Comparison of ENCODE assay signal across 2 cellular contexts in the genomic region with DNA sequence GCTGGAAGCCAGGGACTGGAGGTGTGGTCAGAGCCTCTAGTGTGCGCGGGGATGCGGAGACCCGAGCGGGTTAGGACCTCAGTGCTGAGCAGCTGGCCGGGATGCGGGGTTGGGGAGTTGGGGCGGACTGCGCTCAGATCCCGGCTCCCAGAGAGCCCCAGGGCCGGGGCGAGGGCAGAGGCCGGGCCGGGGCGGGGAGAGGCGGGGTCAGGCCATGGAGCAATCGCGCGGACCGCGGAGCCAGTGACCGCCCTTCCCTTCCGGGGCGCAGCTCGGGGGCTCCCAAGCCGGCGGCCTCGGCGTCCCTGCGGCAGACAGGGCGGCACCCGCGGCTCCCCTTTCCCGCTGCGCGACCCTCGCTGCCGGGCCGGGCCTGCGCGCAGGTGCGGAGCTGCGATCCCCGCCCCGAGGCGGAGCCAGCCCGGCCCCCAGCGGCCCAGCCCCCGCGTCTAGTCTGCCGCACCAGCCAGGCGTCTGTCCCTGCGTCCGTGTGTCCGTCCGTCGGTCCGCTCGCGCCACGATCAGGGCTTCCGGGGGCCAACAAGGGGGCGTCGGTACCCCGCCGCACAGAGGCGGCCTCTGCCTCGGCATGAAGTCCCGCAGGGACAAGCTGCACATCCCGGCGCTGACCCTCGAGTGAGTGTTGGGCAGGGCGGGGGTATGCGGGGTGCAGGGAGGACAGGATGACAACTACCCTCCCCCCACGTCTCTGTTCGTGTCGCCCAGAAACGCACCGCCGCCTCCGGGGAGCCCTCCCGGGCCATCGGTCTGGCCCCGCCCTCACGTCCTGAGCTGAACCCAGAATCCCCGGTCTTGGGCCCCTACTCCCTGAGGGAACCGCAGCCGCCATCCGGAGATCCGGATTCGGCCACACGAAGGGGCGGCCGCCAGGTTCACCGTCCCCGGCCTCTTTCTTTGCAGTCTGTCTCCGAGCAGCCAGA.
TF ChIP-seq lines count a peak whose summit lies in the region.

No MANE protein-coding gene starts in this region.

TF ChIP-seq in HEK293, 187 proteins besides CTCF, POLR2A, EP300 and RAD21 (continued from another document and continues in another):
- TF ChIP-seq, protein P1, sequence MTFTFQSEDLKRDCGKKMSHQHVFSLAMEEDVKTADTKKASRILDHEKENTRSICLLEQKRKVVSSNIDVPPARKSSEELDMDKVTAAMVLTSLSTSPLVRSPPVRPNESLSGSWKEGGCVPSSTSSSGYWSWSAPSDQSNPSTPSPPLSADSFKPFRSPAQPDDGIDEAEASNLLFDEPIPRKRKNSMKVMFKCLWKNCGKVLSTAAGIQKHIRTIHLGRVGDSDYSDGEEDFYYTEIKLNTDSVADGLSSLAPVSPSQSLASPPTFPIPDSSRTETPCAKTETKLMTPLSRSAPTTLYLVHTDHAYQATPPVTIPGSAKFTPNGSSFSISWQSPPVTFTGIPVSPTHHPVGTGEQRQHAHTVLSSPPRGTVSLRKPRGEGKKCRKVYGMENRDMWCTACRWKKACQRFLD (tag by site-specific recombination; IDR thresholded peaks at IDR 0.05), result no peak
- TF ChIP-seq, protein P2, sequence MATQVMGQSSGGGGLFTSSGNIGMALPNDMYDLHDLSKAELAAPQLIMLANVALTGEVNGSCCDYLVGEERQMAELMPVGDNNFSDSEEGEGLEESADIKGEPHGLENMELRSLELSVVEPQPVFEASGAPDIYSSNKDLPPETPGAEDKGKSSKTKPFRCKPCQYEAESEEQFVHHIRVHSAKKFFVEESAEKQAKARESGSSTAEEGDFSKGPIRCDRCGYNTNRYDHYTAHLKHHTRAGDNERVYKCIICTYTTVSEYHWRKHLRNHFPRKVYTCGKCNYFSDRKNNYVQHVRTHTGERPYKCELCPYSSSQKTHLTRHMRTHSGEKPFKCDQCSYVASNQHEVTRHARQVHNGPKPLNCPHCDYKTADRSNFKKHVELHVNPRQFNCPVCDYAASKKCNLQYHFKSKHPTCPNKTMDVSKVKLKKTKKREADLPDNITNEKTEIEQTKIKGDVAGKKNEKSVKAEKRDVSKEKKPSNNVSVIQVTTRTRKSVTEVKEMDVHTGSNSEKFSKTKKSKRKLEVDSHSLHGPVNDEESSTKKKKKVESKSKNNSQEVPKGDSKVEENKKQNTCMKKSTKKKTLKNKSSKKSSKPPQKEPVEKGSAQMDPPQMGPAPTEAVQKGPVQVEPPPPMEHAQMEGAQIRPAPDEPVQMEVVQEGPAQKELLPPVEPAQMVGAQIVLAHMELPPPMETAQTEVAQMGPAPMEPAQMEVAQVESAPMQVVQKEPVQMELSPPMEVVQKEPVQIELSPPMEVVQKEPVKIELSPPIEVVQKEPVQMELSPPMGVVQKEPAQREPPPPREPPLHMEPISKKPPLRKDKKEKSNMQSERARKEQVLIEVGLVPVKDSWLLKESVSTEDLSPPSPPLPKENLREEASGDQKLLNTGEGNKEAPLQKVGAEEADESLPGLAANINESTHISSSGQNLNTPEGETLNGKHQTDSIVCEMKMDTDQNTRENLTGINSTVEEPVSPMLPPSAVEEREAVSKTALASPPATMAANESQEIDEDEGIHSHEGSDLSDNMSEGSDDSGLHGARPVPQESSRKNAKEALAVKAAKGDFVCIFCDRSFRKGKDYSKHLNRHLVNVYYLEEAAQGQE (tag by site-specific recombination; IDR thresholded peaks at IDR 0.05), result no peak
- no peak for TF ChIP-seq ZNF211 (tag by site-specific recombination; IDR thresholded peaks at IDR 0.05; ENCODE audit: low read depth)
- no peak for TF ChIP-seq ZNF175 (tag by site-specific recombination; IDR thresholded peaks at IDR 0.05)
- TF ChIP-seq ZNF37A (tag by site-specific recombination; IDR thresholded peaks at IDR 0.05), result no peak
- 0 out of 2 replicates have a peak, but pooled peaks have one; percentile 3 for TF ChIP-seq ZNF223 (tag by site-specific recombination; IDR thresholded peaks at IDR 0.05)
- no peak for TF ChIP-seq ZNF350 (tag by site-specific recombination; IDR thresholded peaks at IDR 0.05)
- no peak for TF ChIP-seq ZNF324 (tag by site-specific recombination; IDR thresholded peaks at IDR 0.05)
- TF ChIP-seq, protein P3, sequence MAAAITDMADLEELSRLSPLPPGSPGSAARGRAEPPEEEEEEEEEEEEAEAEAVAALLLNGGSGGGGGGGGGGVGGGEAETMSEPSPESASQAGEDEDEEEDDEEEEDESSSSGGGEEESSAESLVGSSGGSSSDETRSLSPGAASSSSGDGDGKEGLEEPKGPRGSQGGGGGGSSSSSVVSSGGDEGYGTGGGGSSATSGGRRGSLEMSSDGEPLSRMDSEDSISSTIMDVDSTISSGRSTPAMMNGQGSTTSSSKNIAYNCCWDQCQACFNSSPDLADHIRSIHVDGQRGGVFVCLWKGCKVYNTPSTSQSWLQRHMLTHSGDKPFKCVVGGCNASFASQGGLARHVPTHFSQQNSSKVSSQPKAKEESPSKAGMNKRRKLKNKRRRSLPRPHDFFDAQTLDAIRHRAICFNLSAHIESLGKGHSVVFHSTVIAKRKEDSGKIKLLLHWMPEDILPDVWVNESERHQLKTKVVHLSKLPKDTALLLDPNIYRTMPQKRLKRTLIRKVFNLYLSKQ (tag by site-specific recombination; IDR thresholded peaks at IDR 0.05; ENCODE audit: borderline replicate concordance), result no peak
- 0 out of 2 replicates have a peak, but pooled peaks have one; percentile 27 for TF ChIP-seq ZBTB7A (tag by site-specific recombination; IDR thresholded peaks at IDR 0.05; ENCODE audit: low read depth)
- TF ChIP-seq HOXD13 (CRISPR knock-in tag; IDR thresholded peaks at IDR 0.05; ENCODE audit: borderline replicate concordance), result no peak
- TF ChIP-seq ZNF544 (tag by site-specific recombination; IDR thresholded peaks at IDR 0.05), result no peak
- TF ChIP-seq, protein P4, sequence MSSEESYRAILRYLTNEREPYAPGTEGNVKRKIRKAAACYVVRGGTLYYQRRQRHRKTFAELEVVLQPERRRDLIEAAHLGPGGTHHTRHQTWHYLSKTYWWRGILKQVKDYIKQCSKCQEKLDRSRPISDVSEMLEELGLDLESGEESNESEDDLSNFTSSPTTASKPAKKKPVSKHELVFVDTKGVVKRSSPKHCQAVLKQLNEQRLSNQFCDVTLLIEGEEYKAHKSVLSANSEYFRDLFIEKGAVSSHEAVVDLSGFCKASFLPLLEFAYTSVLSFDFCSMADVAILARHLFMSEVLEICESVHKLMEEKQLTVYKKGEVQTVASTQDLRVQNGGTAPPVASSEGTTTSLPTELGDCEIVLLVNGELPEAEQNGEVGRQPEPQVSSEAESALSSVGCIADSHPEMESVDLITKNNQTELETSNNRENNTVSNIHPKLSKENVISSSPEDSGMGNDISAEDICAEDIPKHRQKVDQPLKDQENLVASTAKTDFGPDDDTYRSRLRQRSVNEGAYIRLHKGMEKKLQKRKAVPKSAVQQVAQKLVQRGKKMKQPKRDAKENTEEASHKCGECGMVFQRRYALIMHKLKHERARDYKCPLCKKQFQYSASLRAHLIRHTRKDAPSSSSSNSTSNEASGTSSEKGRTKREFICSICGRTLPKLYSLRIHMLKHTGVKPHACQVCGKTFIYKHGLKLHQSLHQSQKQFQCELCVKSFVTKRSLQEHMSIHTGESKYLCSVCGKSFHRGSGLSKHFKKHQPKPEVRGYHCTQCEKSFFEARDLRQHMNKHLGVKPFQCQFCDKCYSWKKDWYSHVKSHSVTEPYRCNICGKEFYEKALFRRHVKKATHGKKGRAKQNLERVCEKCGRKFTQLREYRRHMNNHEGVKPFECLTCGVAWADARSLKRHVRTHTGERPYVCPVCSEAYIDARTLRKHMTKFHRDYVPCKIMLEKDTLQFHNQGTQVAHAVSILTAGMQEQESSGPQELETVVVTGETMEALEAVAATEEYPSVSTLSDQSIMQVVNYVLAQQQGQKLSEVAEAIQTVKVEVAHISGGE (tag by site-specific recombination; conservative IDR thresholded peaks at IDR 0.05; ENCODE audit: low read depth), result peak; percentile 50; the same call in 1 of the 2 replicates
- TF ChIP-seq, protein P5, sequence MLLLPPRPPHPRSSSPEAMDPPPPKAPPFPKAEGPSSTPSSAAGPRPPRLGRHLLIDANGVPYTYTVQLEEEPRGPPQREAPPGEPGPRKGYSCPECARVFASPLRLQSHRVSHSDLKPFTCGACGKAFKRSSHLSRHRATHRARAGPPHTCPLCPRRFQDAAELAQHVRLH (tag by site-specific recombination; IDR thresholded peaks at IDR 0.05), result no peak
- no peak for TF ChIP-seq ZNF248 (tag by site-specific recombination; IDR thresholded peaks at IDR 0.05)

TF ChIP-seq in WTC11, 78 proteins besides CTCF, POLR2A, EP300 and RAD21 (continued from another document and continues in another):
- TF ChIP-seq, protein P6, sequence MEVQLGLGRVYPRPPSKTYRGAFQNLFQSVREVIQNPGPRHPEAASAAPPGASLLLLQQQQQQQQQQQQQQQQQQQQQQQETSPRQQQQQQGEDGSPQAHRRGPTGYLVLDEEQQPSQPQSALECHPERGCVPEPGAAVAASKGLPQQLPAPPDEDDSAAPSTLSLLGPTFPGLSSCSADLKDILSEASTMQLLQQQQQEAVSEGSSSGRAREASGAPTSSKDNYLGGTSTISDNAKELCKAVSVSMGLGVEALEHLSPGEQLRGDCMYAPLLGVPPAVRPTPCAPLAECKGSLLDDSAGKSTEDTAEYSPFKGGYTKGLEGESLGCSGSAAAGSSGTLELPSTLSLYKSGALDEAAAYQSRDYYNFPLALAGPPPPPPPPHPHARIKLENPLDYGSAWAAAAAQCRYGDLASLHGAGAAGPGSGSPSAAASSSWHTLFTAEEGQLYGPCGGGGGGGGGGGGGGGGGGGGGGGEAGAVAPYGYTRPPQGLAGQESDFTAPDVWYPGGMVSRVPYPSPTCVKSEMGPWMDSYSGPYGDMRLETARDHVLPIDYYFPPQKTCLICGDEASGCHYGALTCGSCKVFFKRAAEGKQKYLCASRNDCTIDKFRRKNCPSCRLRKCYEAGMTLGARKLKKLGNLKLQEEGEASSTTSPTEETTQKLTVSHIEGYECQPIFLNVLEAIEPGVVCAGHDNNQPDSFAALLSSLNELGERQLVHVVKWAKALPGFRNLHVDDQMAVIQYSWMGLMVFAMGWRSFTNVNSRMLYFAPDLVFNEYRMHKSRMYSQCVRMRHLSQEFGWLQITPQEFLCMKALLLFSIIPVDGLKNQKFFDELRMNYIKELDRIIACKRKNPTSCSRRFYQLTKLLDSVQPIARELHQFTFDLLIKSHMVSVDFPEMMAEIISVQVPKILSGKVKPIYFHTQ (CRISPR knock-in tag; IDR thresholded peaks at IDR 0.05), result no peak
- TF ChIP-seq ETV6 (CRISPR knock-in tag; IDR thresholded peaks at IDR 0.05) (peak; percentile 61; the same call in 1 of the 2 replicates), ZNF671 (CRISPR knock-in tag; IDR thresholded peaks at IDR 0.05) (no peak), ZNF423 (CRISPR knock-in tag; IDR thresholded peaks at IDR 0.05) (no peak), GABPB1 (CRISPR knock-in tag; IDR thresholded peaks at IDR 0.05) (no peak; the same call in 1 of the 2 replicates), IRF2 (CRISPR knock-in tag; IDR thresholded peaks at IDR 0.05; ENCODE audit: borderline replicate concordance, low read depth) (no peak)
- TF ChIP-seq, protein P7, sequence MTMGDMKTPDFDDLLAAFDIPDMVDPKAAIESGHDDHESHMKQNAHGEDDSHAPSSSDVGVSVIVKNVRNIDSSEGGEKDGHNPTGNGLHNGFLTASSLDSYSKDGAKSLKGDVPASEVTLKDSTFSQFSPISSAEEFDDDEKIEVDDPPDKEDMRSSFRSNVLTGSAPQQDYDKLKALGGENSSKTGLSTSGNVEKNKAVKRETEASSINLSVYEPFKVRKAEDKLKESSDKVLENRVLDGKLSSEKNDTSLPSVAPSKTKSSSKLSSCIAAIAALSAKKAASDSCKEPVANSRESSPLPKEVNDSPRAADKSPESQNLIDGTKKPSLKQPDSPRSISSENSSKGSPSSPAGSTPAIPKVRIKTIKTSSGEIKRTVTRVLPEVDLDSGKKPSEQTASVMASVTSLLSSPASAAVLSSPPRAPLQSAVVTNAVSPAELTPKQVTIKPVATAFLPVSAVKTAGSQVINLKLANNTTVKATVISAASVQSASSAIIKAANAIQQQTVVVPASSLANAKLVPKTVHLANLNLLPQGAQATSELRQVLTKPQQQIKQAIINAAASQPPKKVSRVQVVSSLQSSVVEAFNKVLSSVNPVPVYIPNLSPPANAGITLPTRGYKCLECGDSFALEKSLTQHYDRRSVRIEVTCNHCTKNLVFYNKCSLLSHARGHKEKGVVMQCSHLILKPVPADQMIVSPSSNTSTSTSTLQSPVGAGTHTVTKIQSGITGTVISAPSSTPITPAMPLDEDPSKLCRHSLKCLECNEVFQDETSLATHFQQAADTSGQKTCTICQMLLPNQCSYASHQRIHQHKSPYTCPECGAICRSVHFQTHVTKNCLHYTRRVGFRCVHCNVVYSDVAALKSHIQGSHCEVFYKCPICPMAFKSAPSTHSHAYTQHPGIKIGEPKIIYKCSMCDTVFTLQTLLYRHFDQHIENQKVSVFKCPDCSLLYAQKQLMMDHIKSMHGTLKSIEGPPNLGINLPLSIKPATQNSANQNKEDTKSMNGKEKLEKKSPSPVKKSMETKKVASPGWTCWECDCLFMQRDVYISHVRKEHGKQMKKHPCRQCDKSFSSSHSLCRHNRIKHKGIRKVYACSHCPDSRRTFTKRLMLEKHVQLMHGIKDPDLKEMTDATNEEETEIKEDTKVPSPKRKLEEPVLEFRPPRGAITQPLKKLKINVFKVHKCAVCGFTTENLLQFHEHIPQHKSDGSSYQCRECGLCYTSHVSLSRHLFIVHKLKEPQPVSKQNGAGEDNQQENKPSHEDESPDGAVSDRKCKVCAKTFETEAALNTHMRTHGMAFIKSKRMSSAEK (CRISPR knock-in tag; IDR thresholded peaks at IDR 0.05; ENCODE audit: borderline replicate concordance), result no peak
- TF ChIP-seq, protein P8, sequence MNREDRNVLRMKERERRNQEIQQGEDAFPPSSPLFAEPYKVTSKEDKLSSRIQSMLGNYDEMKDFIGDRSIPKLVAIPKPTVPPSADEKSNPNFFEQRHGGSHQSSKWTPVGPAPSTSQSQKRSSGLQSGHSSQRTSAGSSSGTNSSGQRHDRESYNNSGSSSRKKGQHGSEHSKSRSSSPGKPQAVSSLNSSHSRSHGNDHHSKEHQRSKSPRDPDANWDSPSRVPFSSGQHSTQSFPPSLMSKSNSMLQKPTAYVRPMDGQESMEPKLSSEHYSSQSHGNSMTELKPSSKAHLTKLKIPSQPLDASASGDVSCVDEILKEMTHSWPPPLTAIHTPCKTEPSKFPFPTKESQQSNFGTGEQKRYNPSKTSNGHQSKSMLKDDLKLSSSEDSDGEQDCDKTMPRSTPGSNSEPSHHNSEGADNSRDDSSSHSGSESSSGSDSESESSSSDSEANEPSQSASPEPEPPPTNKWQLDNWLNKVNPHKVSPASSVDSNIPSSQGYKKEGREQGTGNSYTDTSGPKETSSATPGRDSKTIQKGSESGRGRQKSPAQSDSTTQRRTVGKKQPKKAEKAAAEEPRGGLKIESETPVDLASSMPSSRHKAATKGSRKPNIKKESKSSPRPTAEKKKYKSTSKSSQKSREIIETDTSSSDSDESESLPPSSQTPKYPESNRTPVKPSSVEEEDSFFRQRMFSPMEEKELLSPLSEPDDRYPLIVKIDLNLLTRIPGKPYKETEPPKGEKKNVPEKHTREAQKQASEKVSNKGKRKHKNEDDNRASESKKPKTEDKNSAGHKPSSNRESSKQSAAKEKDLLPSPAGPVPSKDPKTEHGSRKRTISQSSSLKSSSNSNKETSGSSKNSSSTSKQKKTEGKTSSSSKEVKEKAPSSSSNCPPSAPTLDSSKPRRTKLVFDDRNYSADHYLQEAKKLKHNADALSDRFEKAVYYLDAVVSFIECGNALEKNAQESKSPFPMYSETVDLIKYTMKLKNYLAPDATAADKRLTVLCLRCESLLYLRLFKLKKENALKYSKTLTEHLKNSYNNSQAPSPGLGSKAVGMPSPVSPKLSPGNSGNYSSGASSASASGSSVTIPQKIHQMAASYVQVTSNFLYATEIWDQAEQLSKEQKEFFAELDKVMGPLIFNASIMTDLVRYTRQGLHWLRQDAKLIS (CRISPR knock-in tag; IDR thresholded peaks at IDR 0.05; ENCODE audit: borderline replicate concordance), result no peak
- TF ChIP-seq, protein P9, sequence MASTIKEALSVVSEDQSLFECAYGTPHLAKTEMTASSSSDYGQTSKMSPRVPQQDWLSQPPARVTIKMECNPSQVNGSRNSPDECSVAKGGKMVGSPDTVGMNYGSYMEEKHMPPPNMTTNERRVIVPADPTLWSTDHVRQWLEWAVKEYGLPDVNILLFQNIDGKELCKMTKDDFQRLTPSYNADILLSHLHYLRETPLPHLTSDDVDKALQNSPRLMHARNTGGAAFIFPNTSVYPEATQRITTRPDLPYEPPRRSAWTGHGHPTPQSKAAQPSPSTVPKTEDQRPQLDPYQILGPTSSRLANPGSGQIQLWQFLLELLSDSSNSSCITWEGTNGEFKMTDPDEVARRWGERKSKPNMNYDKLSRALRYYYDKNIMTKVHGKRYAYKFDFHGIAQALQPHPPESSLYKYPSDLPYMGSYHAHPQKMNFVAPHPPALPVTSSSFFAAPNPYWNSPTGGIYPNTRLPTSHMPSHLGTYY (CRISPR knock-in tag; IDR thresholded peaks at IDR 0.05), result no peak
